Comparison of ENCODE assay signal across 9 cellular contexts in the genomic region with DNA sequence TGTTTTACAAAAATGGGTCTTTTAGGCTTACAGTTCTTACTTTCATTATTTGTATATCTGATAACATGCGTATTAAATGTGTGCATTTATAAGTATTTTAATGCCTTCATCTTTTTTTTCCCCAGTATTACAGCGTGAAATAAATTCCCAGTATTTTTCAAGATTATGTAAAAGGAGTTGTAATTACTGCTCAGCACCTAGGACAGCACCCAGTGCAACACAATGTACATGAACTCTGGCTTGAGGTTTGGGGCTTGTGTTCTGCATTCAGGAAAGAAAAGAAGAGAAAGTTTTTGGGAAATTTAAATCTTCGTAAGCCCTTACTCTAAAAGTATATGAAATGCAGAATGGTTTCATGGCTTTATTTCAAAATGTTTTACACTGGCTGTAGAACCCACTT. TPM values are rescaled to one million over a fixed set of nuclear protein-coding genes. Genes with fewer than 3 reads are reported as not detected.
A peak's percentile ranks its signal among the peaks of the same experiment; 100 is the strongest.
DNase-seq lines count a peak whose midpoint lies in the region; ATAC-seq and TF ChIP-seq lines count a peak whose summit lies in the region.
"Had no signal": no experiment of that assay in that cellular context is flagged by ENCODE, and none has a peak within 500 bp of the region (broad histone marks: within the 10 kb centered on the region; RNA-seq: fewer than 3 reads in every experiment).

No MANE protein-coding gene starts in this region.

- DNase-seq in AG04450 (ENCODE audit: low read depth, low spot score) (peak; percentile 1), IMR-90 (peak; percentile 65), amniotic epithelial cell (ENCODE audit: low read depth) (peak; percentile 58), iPS-NIHi11 (ENCODE audit: low spot score) (peak; percentile 41), GM19238 (ENCODE audit: insufficient read length, low spot score) (no peak), amniotic stem cell (lab: John Stamatoyannopoulos, UW) (no peak)
- DNase-seq: activated T-cell treated with anti-CD3 and anti-CD28 coated beads, Interleukin-2, amount 50 U/mL, for 48 hours had no signal

- TF ChIP-seq CTCF in AG04450 (IDR thresholded peaks at IDR 0.05; ENCODE audit: low read depth, low read length) (no peak), IMR-90 (conservative IDR thresholded peaks at IDR 0.05; ENCODE audit: low read depth, low read length) (no peak)

- H3K9ac ChIP-seq in IMR-90 (ENCODE audit: low read depth, low read length), result no peak overlapping the region

- no peak overlapping the region for H3K56ac ChIP-seq in IMR-90 (ENCODE audit: extremely low read depth, insufficient read depth, low read length)

- H3K27ac ChIP-seq in AG04450 (ENCODE audit: low read depth, low read length) (no peak overlapping the region), IMR-90 (ENCODE audit: insufficient read depth, low read length) (no peak overlapping the region)

- WGBS in IMR-90 (ENCODE audit: extremely low coverage in 2 of 2, insufficient read length in 1 of 2), 2 experiments, result no CpG with 5 or more reads among the region's 3 CpGs

- no peak overlapping the region for H3K23ac ChIP-seq in IMR-90 (ENCODE audit: low read depth, low read length)

- in situ Hi-C loops in IMR-90 (cut with MboI; ENCODE audit: low sequenced_read_pairs), result no loop called here

- no peak overlapping the region for H2BK5ac ChIP-seq in IMR-90 (ENCODE audit: low read depth, low read length, poor library complexity, severe bottlenecking)

- H3K4me2 ChIP-seq in IMR-90 (ENCODE audit: low read depth, low read length), result no peak overlapping the region

- H3K9me3 ChIP-seq in AG04450 (ENCODE audit: control insufficient read depth, insufficient read depth, low read length) (no peaks in the 10 kb centered on the region), IMR-90 (ENCODE audit: control insufficient read depth, insufficient read depth, low read length) (no peaks in the 10 kb centered on the region)

- no peaks in the 10 kb centered on the region for H3K9me1 ChIP-seq in IMR-90 (ENCODE audit: insufficient read depth, low read length)

- TF ChIP-seq RAD21 in IMR-90 (IDR thresholded peaks at IDR 0.05; ENCODE audit: low read length), result no peak

- no peak for TF ChIP-seq POLR2A in IMR-90 (IDR thresholded peaks at IDR 0.05; ENCODE audit: low read depth, low read length)

- H3K4me1 ChIP-seq in IMR-90 (ENCODE audit: control insufficient read depth, insufficient read depth, low read length), result no peaks in the 10 kb centered on the region

- no peak overlapping the region for H3K4ac ChIP-seq in IMR-90 (ENCODE audit: low read depth, low read length)

- CTCF ChIA-PET in AG04450 (lab: Charles Lee), result no interaction called here
- CTCF ChIA-PET in IMR-90 (lab: Yijun Ruan, JAX), result no interaction called here

- ATAC-seq in IMR-90 (ENCODE audit: low read depth) (peak; percentile 66; the same call in 1 of the 2 replicates), GM21367 (IDR thresholded peaks at IDR 0.05; ENCODE audit: unreplicated experiment) (no peak), HG03571 (IDR thresholded peaks at IDR 0.05; ENCODE audit: unreplicated experiment) (no peak)

- no peak overlapping the region for H3K4me3 ChIP-seq in AG04450 (ENCODE audit: low read depth, low read length)
- H3K4me3 ChIP-seq in IMR-90 (ENCODE audit: insufficient read depth, low read depth, low read length), result no peak overlapping the region

- no peak overlapping the region for H3K18ac ChIP-seq in IMR-90 (ENCODE audit: low read depth, low read length)

- H2AK9ac ChIP-seq in IMR-90 (replicated peaks; ENCODE audit: low read depth, low read length, poor library complexity), result no peak overlapping the region

- peaks cover 8 to 61% of the 10 kb centered on the region in 2 experiments for H3K79me1 ChIP-seq in IMR-90 (ENCODE audit: low read depth in 1 of 2, low read length in 2 of 2)

- dilution Hi-C loops in IMR-90 (cut with HindIII; ENCODE audit: low sequenced_read_pairs, unreplicated experiment), result no loop called here

- H2BK120ac ChIP-seq in IMR-90 (ENCODE audit: low read depth, low read length), result no peak overlapping the region

- H4K8ac ChIP-seq in IMR-90 (ENCODE audit: low read depth in 2 of 2, low read length in 2 of 2), result no peak overlapping the region

- no peak overlapping the region for H2AFZ ChIP-seq in IMR-90 (replicated peaks; ENCODE audit: low read length, poor library complexity)

- no peak overlapping the region for H4K5ac ChIP-seq in IMR-90 (ENCODE audit: low read depth, low read length)

- intact Hi-C loops in IMR-90 (cut with micrococcal nuclease), result no loop called here

- peaks cover 75% of the 10 kb centered on the region for H4K20me1 ChIP-seq in IMR-90 (ENCODE audit: insufficient read depth, low read length)

- no peak overlapping the region for H4K91ac ChIP-seq in IMR-90 (ENCODE audit: insufficient read depth, low read depth, low read length)

- BruUV-seq in IMR-90 (replicated peaks; lab: Mats Ljungman, UMichigan), result no TSS peak

- H3K36me3 ChIP-seq in IMR-90 (ENCODE audit: control insufficient read depth, insufficient read depth, low read length), result peaks cover 13% of the 10 kb centered on the region

- H3K14ac ChIP-seq in IMR-90 (replicated peaks; ENCODE audit: low read depth, low read length), result no peak overlapping the region

- H2BK15ac ChIP-seq in IMR-90 (ENCODE audit: low read depth, low read length), result no peak overlapping the region

- H3K27me3 ChIP-seq in AG04450 (ENCODE audit: control insufficient read depth, insufficient read depth, low read length) (no peaks in the 10 kb centered on the region), IMR-90 (ENCODE audit: control insufficient read depth, insufficient read depth, low read length) (no peaks in the 10 kb centered on the region)

- POLR2A ChIA-PET in AG04450 (lab: Yijun Ruan, JAX), result no interaction called here
- POLR2A ChIA-PET in IMR-90 (lab: Charles Lee; ENCODE audit: unreplicated experiment), result no interaction called here

- no peak overlapping the region for H2AK5ac ChIP-seq in IMR-90 (ENCODE audit: low read depth, low read length)

- H2BK20ac ChIP-seq in IMR-90 (ENCODE audit: low read depth, low read length), result no peak overlapping the region

TF ChIP-seq in IMR-90, 13 proteins besides CTCF, POLR2A, EP300 and RAD21:
- TF ChIP-seq MXI1 (IDR thresholded peaks at IDR 0.05; ENCODE audit: borderline replicate concordance, low read depth, low read length) (0 out of 2 replicates have a peak, but pooled peaks have one; percentile 41), BHLHE40 (IDR thresholded peaks at IDR 0.05; ENCODE audit: low read depth, low read length) (no peak)

RNA-seq across cellular contexts. Expression of gene ZNF638, which starts 16.7 kb away (rescaled TPM):
- polyA plus RNA-seq in AG04450 (2011; rRNA removed) (75.3 and 105 TPM in 2 replicates), IMR-90 (2012; rRNA removed) (39.9 and 46.4 TPM in 2 replicates)
- polyA minus RNA-seq in AG04450 (2011; rRNA and poly(A)+ RNA removed), result 125 and 171 TPM in 2 replicates
- total RNA-seq in IMR-90 (2012; rRNA removed), result 129 and 142 TPM in 2 replicates
- 4.2 and 7.9 TPM in 2 replicates for polyA plus RNA-seq in IMR-90 (2012; cell fraction: cytosol; rRNA removed)
- polyA plus RNA-seq in IMR-90 (2012; cell fraction: nucleus; rRNA removed; ENCODE audit: low replicate concordance), result 10.7 and 129 TPM in 2 replicates

Comparison
In these comparisons a context has a peak if more than half of its experiments do, and no peak if none do; other contexts are left out.
1. DNase-seq: peak in AG04450 (single experiment), IMR-90 (single experiment), amniotic epithelial cell (single experiment) and iPS-NIHi11 (single experiment); none in GM19238 (single experiment) and amniotic stem cell (single experiment).